1 cellular context compared by ENCODE assay signal in the genomic region with DNA sequence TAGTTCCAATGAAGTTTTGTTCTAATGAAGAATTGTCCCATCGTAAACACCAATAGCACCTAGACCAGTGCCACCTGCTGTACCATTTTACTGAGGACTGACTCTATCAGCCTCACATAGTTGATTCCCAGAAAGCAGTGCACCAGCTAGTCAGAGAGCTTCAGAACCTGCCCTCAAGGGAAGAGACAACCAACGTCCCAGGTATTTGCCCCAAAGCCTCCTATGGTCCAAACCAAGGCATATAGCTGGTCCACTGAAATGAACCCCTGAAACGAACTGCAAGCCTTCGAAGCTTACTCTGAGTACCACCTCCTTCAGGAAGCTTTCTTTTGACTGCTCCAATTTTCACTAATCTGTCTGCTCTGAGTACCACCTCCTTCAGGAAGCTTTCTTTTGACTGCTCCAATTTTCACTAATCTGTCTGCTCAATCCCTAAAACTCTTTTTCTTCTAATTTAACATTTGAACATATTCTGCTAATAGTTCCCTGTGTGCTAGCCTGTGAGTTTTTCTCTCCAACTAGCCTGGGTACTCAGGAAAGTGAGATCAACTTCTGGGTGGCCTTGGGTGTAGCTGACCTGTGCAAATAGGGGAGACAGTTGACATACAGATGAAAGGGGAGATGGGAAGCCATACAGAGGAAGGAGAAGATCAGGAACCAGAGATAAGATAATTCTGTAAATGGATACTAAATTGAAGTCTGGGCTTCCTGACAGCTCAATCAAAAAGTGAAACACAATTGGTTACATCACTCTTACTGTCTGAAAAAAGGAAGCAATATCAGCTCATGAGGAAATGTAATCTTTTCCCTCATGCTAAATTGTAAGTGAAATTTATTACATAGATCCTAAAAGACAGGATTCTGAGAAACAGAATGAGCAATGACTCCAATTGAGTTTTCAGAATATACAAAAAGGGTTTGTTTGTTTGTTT.
A peak's percentile ranks its signal among the peaks of the same experiment; 100 is the strongest.
TF ChIP-seq lines count a peak whose summit lies in the region.

No MANE protein-coding gene starts in this region.

TF ChIP-seq in K562, 482 proteins besides CTCF, POLR2A, EP300 and RAD21 (continued from another document):
- TF ChIP-seq, protein P1, sequence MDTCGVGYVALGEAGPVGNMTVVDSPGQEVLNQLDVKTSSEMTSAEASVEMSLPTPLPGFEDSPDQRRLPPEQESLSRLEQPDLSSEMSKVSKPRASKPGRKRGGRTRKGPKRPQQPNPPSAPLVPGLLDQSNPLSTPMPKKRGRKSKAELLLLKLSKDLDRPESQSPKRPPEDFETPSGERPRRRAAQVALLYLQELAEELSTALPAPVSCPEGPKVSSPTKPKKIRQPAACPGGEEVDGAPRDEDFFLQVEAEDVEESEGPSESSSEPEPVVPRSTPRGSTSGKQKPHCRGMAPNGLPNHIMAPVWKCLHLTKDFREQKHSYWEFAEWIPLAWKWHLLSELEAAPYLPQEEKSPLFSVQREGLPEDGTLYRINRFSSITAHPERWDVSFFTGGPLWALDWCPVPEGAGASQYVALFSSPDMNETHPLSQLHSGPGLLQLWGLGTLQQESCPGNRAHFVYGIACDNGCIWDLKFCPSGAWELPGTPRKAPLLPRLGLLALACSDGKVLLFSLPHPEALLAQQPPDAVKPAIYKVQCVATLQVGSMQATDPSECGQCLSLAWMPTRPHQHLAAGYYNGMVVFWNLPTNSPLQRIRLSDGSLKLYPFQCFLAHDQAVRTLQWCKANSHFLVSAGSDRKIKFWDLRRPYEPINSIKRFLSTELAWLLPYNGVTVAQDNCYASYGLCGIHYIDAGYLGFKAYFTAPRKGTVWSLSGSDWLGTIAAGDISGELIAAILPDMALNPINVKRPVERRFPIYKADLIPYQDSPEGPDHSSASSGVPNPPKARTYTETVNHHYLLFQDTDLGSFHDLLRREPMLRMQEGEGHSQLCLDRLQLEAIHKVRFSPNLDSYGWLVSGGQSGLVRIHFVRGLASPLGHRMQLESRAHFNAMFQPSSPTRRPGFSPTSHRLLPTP (IDR thresholded peaks at IDR 0.05; ENCODE audit: borderline replicate concordance, extremely low read depth, insufficient read length) = no peak
- TF ChIP-seq ZNF668 (CRISPR knock-in tag; IDR thresholded peaks at IDR 0.05) (no peak), TAF7 (tag; IDR thresholded peaks at IDR 0.05) (no peak), MEIS2 (IDR thresholded peaks at IDR 0.05; ENCODE audit: partially characterized antibody) (peak; percentile 73), MTA2 (IDR thresholded peaks at IDR 0.05; ENCODE audit: low read depth) (no peak), CEBPG (CRISPR knock-in tag; IDR thresholded peaks at IDR 0.05) (no peak), CEBPG (tag; conservative IDR thresholded peaks at IDR 0.05 in 1 of 2, IDR thresholded peaks at IDR 0.05 in 1 of 2) (peak; percentile 39 to 67; a peak in 3 of 4 replicates), MYBL2 (IDR thresholded peaks at IDR 0.05; ENCODE audit: low read depth) (no peak), MYBL2 (CRISPR knock-in tag; IDR thresholded peaks at IDR 0.05; ENCODE audit: borderline replicate concordance) (no peak), RBM34 (IDR thresholded peaks at IDR 0.05; ENCODE audit: borderline replicate concordance, insufficient read depth, low read length) (no peak), SOX6 (IDR thresholded peaks at IDR 0.05) (peak; percentile 64; the same call in 1 of the 2 replicates)
- TF ChIP-seq, protein P2, sequence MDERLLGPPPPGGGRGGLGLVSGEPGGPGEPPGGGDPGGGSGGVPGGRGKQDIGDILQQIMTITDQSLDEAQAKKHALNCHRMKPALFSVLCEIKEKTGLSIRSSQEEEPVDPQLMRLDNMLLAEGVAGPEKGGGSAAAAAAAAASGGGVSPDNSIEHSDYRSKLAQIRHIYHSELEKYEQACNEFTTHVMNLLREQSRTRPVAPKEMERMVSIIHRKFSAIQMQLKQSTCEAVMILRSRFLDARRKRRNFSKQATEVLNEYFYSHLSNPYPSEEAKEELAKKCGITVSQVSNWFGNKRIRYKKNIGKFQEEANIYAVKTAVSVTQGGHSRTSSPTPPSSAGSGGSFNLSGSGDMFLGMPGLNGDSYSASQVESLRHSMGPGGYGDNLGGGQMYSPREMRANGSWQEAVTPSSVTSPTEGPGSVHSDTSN (CRISPR knock-in tag; IDR thresholded peaks at IDR 0.05; ENCODE audit: low read depth) = no peak
- TF ChIP-seq, protein P2 (tag; conservative IDR thresholded peaks at IDR 0.05; ENCODE audit: low read depth) = 0 out of 2 replicates have a peak, but pooled peaks have one; percentile 27
- TF ChIP-seq, protein P3, sequence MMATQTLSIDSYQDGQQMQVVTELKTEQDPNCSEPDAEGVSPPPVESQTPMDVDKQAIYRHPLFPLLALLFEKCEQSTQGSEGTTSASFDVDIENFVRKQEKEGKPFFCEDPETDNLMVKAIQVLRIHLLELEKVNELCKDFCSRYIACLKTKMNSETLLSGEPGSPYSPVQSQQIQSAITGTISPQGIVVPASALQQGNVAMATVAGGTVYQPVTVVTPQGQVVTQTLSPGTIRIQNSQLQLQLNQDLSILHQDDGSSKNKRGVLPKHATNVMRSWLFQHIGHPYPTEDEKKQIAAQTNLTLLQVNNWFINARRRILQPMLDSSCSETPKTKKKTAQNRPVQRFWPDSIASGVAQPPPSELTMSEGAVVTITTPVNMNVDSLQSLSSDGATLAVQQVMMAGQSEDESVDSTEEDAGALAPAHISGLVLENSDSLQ (IDR thresholded peaks at IDR 0.05) = peak; percentile 54; the same call in 1 of the 2 replicates
- TF ChIP-seq, protein P4, sequence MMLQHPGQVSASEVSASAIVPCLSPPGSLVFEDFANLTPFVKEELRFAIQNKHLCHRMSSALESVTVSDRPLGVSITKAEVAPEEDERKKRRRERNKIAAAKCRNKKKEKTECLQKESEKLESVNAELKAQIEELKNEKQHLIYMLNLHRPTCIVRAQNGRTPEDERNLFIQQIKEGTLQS (IDR thresholded peaks at IDR 0.05) = 0 out of 2 replicates have a peak, but pooled peaks have one; percentile 34
- TF ChIP-seq, protein P4 (CRISPR knock-in tag; conservative IDR thresholded peaks at IDR 0.05) = no peak
